27 cellular contexts compared by ENCODE assay signal in genomic region chr15:98765610-98766009, GRCh38.
"Had no signal": no experiment of that assay in that cellular context is flagged by ENCODE, and none has a peak within 500 bp of the region (broad histone marks: within the 10 kb centered on the region; RNA-seq: fewer than 3 reads in every experiment).

No MANE protein-coding gene starts in this region.

- H3K9me3 Mint-ChIP-seq: activated B cell treated with CpG ODN at 0.5 μM for 24 hours; activated naive CD4-positive, alpha-beta T cell treated with anti-CD3 and anti-CD28 coated beads for 36 hours; activated T-cell treated with anti-CD3 and anti-CD28 coated beads, Interleukin-2, amount 50 U/mL, for 72 hours; immature natural killer cell; nephron; stimulated activated memory B cell treated with anti-CD40 and anti-IgM and Interleukin-4, amounts not matched to agents 10 μg/mL and 1 μg/mL and 100 μg/mL, for 72 hours had no signal

- H3K4me2 ChIP-seq: smooth muscle cell had no signal

- H3K4me3 Mint-ChIP-seq: activated B cell treated with CpG ODN at 0.5 μM for 24 hours; activated naive CD4-positive, alpha-beta T cell treated with anti-CD3 and anti-CD28 coated beads for 36 hours; activated T-cell treated with anti-CD3 and anti-CD28 coated beads, Interleukin-2, amount 50 U/mL, for 72 hours; immature natural killer cell; nephron; stimulated activated memory B cell treated with anti-CD40 and anti-IgM and Interleukin-4, amounts not matched to agents 10 μg/mL and 1 μg/mL and 100 μg/mL, for 72 hours had no signal

- H3K36me3 Mint-ChIP-seq: stimulated activated memory B cell treated with anti-CD40 and anti-IgM and Interleukin-4, amounts not matched to agents 10 μg/mL and 1 μg/mL and 100 μg/mL, for 72 hours had no signal

- H3K4me1 Mint-ChIP-seq: activated B cell treated with CpG ODN at 0.5 μM for 24 hours; nephron; stimulated activated memory B cell treated with anti-CD40 and anti-IgM and Interleukin-4, amounts not matched to agents 10 μg/mL and 1 μg/mL and 100 μg/mL, for 72 hours had no signal

- ATAC-seq: activated T-cell treated with anti-CD3 and anti-CD28 coated beads, Interleukin-2, amount 50 U/mL, for 72 hours; esophagus mucosa; left lung; stimulated activated memory B cell treated with anti-CD40 and anti-IgM and Interleukin-4, amounts not matched to agents 10 μg/mL and 1 μg/mL and 100 μg/mL, for 72 hours had no signal

- DNase-seq: activated B cell treated with CpG ODN at 0.5 μM for 24 hours; activated CD4-positive, alpha-beta T cell treated with anti-CD3 and anti-CD28 coated beads for 4 hours; activated CD4-positive, alpha-beta T cell treated with anti-CD3 and anti-CD28 coated beads, Interleukin-2, amount 50 U/mL, for 48 hours; activated CD8-positive, alpha-beta memory T cell treated with anti-CD3 and anti-CD28 coated beads, Interleukin-2, amount 50 U/mL, for 48 hours; activated effector memory CD4-positive, alpha-beta T cell treated with Interleukin-2 at 50 U/mL for 16 hours; activated naive CD4-positive, alpha-beta T cell treated with anti-CD3 and anti-CD28 coated beads for 36 hours; activated T-cell treated with anti-CD3 and anti-CD28 coated beads, Interleukin-2, amount 50 U/mL, for 72 hours; anterior cingulate cortex; brain microvascular endothelial cell; caudate nucleus; effector memory CD4-positive, alpha-beta T cell; foreskin melanocyte; immature natural killer cell; kidney glomerular epithelial cell; left lung; nucleus accumbens; posterior cingulate gyrus; sigmoid colon; stimulated activated CD4-positive, alpha-beta T cell treated with anti-CD3 and anti-CD28 coated beads, Interleukin-15, amount 100 ng/mL, for 24 hours; T-helper 9 cell; transverse colon had no signal

- FAIRE-seq: colon, endothelial cell of umbilical vein had no signal

- H3K36me3 ChIP-seq: brain microvascular endothelial cell, left lung, sigmoid colon, transverse colon had no signal

- H3K27ac ChIP-seq: brain microvascular endothelial cell, left lung, sigmoid colon, transverse colon had no signal

- H3K9me3 ChIP-seq: left lung, sigmoid colon, transverse colon had no signal

- H3K4me3 ChIP-seq: left lung, sigmoid colon, smooth muscle cell, transverse colon had no signal

- H3K27ac Mint-ChIP-seq: activated B cell treated with CpG ODN at 0.5 μM for 24 hours; activated naive CD4-positive, alpha-beta T cell treated with anti-CD3 and anti-CD28 coated beads for 36 hours; activated T-cell treated with anti-CD3 and anti-CD28 coated beads, Interleukin-2, amount 50 U/mL, for 72 hours; immature natural killer cell; nephron; stimulated activated memory B cell treated with anti-CD40 and anti-IgM and Interleukin-4, amounts not matched to agents 10 μg/mL and 1 μg/mL and 100 μg/mL, for 72 hours had no signal

- H3K27me3 Mint-ChIP-seq: activated B cell treated with CpG ODN at 0.5 μM for 24 hours; stimulated activated memory B cell treated with anti-CD40 and anti-IgM and Interleukin-4, amounts not matched to agents 10 μg/mL and 1 μg/mL and 100 μg/mL, for 72 hours had no signal

- H3K27me3 ChIP-seq: brain microvascular endothelial cell, left lung, sigmoid colon, transverse colon had no signal
